Comparison of ENCODE assay signal across 8 cellular contexts in the genomic region with DNA sequence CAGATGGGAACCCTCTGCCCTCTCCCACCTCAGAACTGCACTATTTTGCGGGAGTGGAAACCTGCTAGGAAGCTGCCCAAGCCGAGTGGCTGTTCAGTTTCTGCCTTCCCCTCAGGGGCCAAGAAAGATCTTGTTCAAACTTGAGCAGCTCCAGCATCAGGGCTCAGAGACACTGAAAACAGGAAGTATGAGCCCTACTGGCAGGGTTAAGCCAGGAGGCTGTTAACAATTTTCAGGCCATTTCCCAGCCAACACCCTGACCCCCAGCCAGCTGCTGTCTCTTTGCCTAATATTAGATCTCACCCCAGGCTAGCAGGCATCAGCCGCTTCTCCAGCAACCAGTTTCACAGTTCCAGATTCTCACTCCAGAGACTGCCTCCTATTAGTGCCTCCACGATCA. TPM values are rescaled to one million over a fixed set of nuclear protein-coding genes. Genes with fewer than 3 reads are reported as not detected.
DNase-seq lines count a peak whose midpoint lies in the region; ATAC-seq and TF ChIP-seq lines count a peak whose summit lies in the region.

No MANE protein-coding gene starts in this region.

- H3K4me3 ChIP-seq in gastroesophageal sphincter: no peak overlapping the region

- peaks cover 0 to 12% of the 10 kb centered on the region in 2 donors for H3K36me3 ChIP-seq in gastroesophageal sphincter

- peak overlapping the region; percentile 12 to 73 (median 65) for H3K27ac ChIP-seq in gastroesophageal sphincter

- H3K4me1 ChIP-seq in gastroesophageal sphincter: peaks cover 0 to 25% (median 3%) of the 10 kb centered on the region in 3 donors

- DNase-seq in RPMI7951 (ENCODE audit: low read depth): peak; percentile 82
- no peak for DNase-seq in SW480 (ENCODE audit: low spot score)
- DNase-seq in NCI-H1417 (lab: John Stamatoyannopoulos, UW): no peak
- no peak for DNase-seq in NCI-H1694 treated with DMSO at 0.1 percent for 48 hours (lab: John Stamatoyannopoulos, UW)

- no peak overlapping the region for H3K4me3 Mint-ChIP-seq in stimulated activated memory B cell treated with anti-CD40 and anti-IgM and Interleukin-4, amounts not matched to agents 10 μg/mL and 1 μg/mL and 100 μg/mL, for 72 hours

- peaks cover 22% of the 10 kb centered on the region for H3K4me1 Mint-ChIP-seq in stimulated activated memory B cell treated with anti-CD40 and anti-IgM and Interleukin-4, amounts not matched to agents 10 μg/mL and 1 μg/mL and 100 μg/mL, for 72 hours

- peak overlapping the region; percentile 73 for H3K27ac Mint-ChIP-seq in stimulated activated memory B cell treated with anti-CD40 and anti-IgM and Interleukin-4, amounts not matched to agents 10 μg/mL and 1 μg/mL and 100 μg/mL, for 72 hours

- ATAC-seq in GM19324 (IDR thresholded peaks at IDR 0.05; ENCODE audit: low FRiP score, unreplicated experiment): peak; percentile 61
- peak; percentile 80 for ATAC-seq in gastroesophageal sphincter
- ATAC-seq in stimulated activated memory B cell treated with anti-CD40 and anti-IgM and Interleukin-4, amounts not matched to agents 10 μg/mL and 1 μg/mL and 100 μg/mL, for 72 hours: peak; percentile 75
- no peak for ATAC-seq in GM19023 (IDR thresholded peaks at IDR 0.05; ENCODE audit: unreplicated experiment)

- H3K27me3 ChIP-seq in gastroesophageal sphincter: no peaks in the 10 kb centered on the region

- TF ChIP-seq EP300 in gastroesophageal sphincter (IDR thresholded peaks at IDR 0.05): no peak

- WGBS in gastroesophageal sphincter (ENCODE audit: low coverage in 1 of 2), 2 donors: 23 to 43% methylated on average over 1 to 2 of the region's 4 CpGs

- TF ChIP-seq POLR2A in gastroesophageal sphincter (IDR thresholded peaks at IDR 0.05): no peak

- no peaks in the 10 kb centered on the region for H3K27me3 Mint-ChIP-seq in stimulated activated memory B cell treated with anti-CD40 and anti-IgM and Interleukin-4, amounts not matched to agents 10 μg/mL and 1 μg/mL and 100 μg/mL, for 72 hours

- H3K9me3 ChIP-seq in gastroesophageal sphincter: no peaks in the 10 kb centered on the region

- H3K36me3 Mint-ChIP-seq in stimulated activated memory B cell treated with anti-CD40 and anti-IgM and Interleukin-4, amounts not matched to agents 10 μg/mL and 1 μg/mL and 100 μg/mL, for 72 hours: no peaks in the 10 kb centered on the region

- peaks cover 4% of the 10 kb centered on the region for H3K9me3 Mint-ChIP-seq in stimulated activated memory B cell treated with anti-CD40 and anti-IgM and Interleukin-4, amounts not matched to agents 10 μg/mL and 1 μg/mL and 100 μg/mL, for 72 hours

- peak in 1 of 4 experiments; percentile 7 for TF ChIP-seq CTCF in gastroesophageal sphincter (IDR thresholded peaks at IDR 0.05)

RNA-seq across cellular contexts. Expression of gene PLAU, which starts 9.2 kb away (rescaled TPM):
- total RNA-seq in RPMI7951 (2014; rRNA removed; shearing (Covaris generic)): 173 and 188 TPM in 2 replicates
- total RNA-seq in gastroesophageal sphincter: 10 to 100 TPM in 1 of 4 donors, 1 to 10 TPM in 3; 1.1 to 43.3 (median 8.3) TPM

RNA-seq across cellular contexts. Expression of gene CAMK2G, which starts 45.7 kb away (rescaled TPM):
- 15.4 and 16.0 TPM in 2 replicates for total RNA-seq in RPMI7951 (2014; rRNA removed; shearing (Covaris generic))
- total RNA-seq in gastroesophageal sphincter: 100 to 1,000 TPM in 3 of 4 donors, 10 to 100 TPM in 1; 82.3 to 207 (median 155) TPM
